In the genomic region with DNA sequence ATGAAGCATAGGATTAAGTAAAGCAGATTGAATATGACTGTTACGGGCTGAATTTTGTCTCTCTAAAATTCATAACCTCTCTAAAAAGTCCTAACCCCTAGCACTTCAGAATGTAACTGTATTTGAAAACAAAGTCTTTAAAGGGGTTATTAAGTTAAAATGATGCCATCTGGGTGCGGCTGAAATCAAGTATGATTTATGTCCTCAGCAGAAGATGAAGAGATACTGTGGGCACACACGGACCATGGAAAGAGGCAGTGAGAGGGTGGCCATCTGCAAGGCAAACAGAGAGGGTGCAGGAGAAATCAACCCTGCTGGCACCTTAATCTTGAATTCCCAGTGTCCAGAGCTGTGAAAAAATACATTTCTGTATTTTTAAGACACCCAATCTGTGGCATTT, we compare ENCODE assay signal across 1 cellular context.
TF ChIP-seq lines count a peak whose summit lies in the region.

No MANE protein-coding gene starts in this region.

TF ChIP-seq in SK-N-SH treated with all-trans-retinoic acid at 6 μM for 48 hours, 23 proteins besides CTCF, POLR2A, EP300 and RAD21 (continued from another document):
- TF ChIP-seq, protein P1, sequence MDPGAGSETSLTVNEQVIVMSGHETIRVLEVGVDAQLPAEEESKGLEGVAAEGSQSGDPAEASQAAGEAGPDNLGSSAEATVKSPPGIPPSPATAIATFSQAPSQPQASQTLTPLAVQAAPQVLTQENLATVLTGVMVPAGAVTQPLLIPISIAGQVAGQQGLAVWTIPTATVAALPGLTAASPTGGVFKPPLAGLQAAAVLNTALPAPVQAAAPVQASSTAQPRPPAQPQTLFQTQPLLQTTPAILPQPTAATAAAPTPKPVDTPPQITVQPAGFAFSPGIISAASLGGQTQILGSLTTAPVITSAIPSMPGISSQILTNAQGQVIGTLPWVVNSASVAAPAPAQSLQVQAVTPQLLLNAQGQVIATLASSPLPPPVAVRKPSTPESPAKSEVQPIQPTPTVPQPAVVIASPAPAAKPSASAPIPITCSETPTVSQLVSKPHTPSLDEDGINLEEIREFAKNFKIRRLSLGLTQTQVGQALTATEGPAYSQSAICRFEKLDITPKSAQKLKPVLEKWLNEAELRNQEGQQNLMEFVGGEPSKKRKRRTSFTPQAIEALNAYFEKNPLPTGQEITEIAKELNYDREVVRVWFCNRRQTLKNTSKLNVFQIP (CRISPR knock-in tag; IDR thresholded peaks at IDR 0.05; ENCODE audit: borderline replicate concordance, low read depth) = no peak
- TF ChIP-seq ARNTL (CRISPR knock-in tag; IDR thresholded peaks at IDR 0.05; ENCODE audit: borderline replicate concordance, low read depth) (no peak), ZNF8 (CRISPR knock-in tag; IDR thresholded peaks at IDR 0.05) (no peak)
